1 cellular context compared by ENCODE assay signal in the genomic region with DNA sequence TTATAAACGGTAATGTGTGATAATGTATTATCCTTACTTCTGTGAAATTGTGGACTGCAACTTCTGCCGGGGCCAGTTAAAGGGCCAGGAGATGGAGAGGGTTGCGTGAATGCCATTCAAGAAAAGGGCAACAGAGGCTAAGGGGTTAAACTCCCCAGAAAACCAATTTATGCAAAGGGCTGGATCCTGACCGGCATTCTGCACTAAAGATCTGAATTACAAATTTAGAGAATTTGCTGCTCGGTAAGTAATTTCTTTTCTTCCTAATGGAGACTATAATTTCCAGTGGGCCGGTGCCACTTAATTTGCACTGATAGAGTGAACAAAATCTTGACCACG.
A peak's percentile ranks its signal among the peaks of the same experiment; 100 is the strongest.
TF ChIP-seq lines count a peak whose summit lies in the region.

No MANE protein-coding gene starts in this region.

TF ChIP-seq in K562, 482 proteins besides CTCF, POLR2A, EP300 and RAD21 (continued from another document):
- peak in 1 of 3 experiments; percentile 79; a peak in 2 of 6 replicates for TF ChIP-seq ZBTB11 (CRISPR knock-in tag; IDR thresholded peaks at IDR 0.05)
